In genomic region chr16:31182391-31182790, GRCh38 we compare ENCODE assay signal across 11 cellular contexts. TPM values are rescaled to one million over a fixed set of nuclear protein-coding genes. Genes with fewer than 3 reads are reported as not detected.
A peak's percentile ranks its signal among the peaks of the same experiment; 100 is the strongest.
DNase-seq lines count a peak whose midpoint lies in the region; FAIRE-seq and TF ChIP-seq lines count a peak whose summit lies in the region.
"Had no signal": no experiment of that assay in that cellular context is flagged by ENCODE, and none has a peak within 500 bp of the region (broad histone marks: within the 10 kb centered on the region; RNA-seq: fewer than 3 reads in every experiment).

No MANE protein-coding gene starts in this region.

- H3K9ac ChIP-seq in kidney (ENCODE audit: low read length in 2 of 2): peak overlapping the region; percentile 14 to 46

- H3K36me3 Mint-ChIP-seq in activated naive CD8-positive, alpha-beta T cell treated with anti-CD3 and anti-CD28 coated beads for 36 hours: peaks cover 72% of the 10 kb centered on the region
- H3K36me3 Mint-ChIP-seq in type B pancreatic cell: peaks cover 55% of the 10 kb centered on the region

- intact Hi-C loops in kidney (cut with DNase I): no loop called here
- intact Hi-C loops in thyroid gland (cut with DNase I): loop anchor here (10.0 kb wide), 1 partner anchor 282 kb away; no protein-coding TSS in a partner anchor

- no peaks in the 10 kb centered on the region for H3K9me3 Mint-ChIP-seq in activated naive CD8-positive, alpha-beta T cell treated with anti-CD3 and anti-CD28 coated beads for 36 hours
- H3K9me3 Mint-ChIP-seq in type B pancreatic cell: no peaks in the 10 kb centered on the region

- H3K4me1 Mint-ChIP-seq in activated naive CD8-positive, alpha-beta T cell treated with anti-CD3 and anti-CD28 coated beads for 36 hours: peaks cover 65% of the 10 kb centered on the region
- peaks cover 31% of the 10 kb centered on the region for H3K4me1 Mint-ChIP-seq in type B pancreatic cell (ENCODE audit: unreplicated experiment)

- no peaks in the 10 kb centered on the region for H3K9me3 ChIP-seq in cardiac muscle cell (ENCODE audit: low read depth)
- no peaks in the 10 kb centered on the region for H3K9me3 ChIP-seq in right atrium auricular region
- H3K9me3 ChIP-seq in kidney (ENCODE audit: control insufficient read depth in 1 of 2, low read length in 2 of 2): no peaks in the 10 kb centered on the region
- H3K9me3 ChIP-seq in thyroid gland: no peaks in the 10 kb centered on the region

- peaks cover 12% of the 10 kb centered on the region for H3K27me3 Mint-ChIP-seq in activated naive CD8-positive, alpha-beta T cell treated with anti-CD3 and anti-CD28 coated beads for 36 hours
- no peaks in the 10 kb centered on the region for H3K27me3 Mint-ChIP-seq in type B pancreatic cell

- 38 to 42% methylated on average over 7 of the region's 7 CpGs for WGBS in thyroid gland, 2 donors

- H3K4me3 Mint-ChIP-seq in activated naive CD8-positive, alpha-beta T cell treated with anti-CD3 and anti-CD28 coated beads for 36 hours: peak overlapping the region; percentile 97
- H3K4me3 Mint-ChIP-seq in type B pancreatic cell: peak overlapping the region; percentile 95

- H3K4me1 ChIP-seq in cardiac muscle cell (ENCODE audit: low read depth) (peaks cover 16% of the 10 kb centered on the region), right atrium auricular region (peaks cover 0 to 42% of the 10 kb centered on the region in 2 donors), kidney (ENCODE audit: control insufficient read depth in 1 of 2, insufficient read depth in 1 of 2, low read depth in 1 of 2, low read length in 2 of 2) (peaks cover 15 to 19% of the 10 kb centered on the region in 2 donors), thyroid gland (peaks cover 25 to 26% of the 10 kb centered on the region in 2 donors)

- H3K27me3 ChIP-seq in cardiac muscle cell (no peaks in the 10 kb centered on the region), right atrium auricular region (no peaks in the 10 kb centered on the region), thyroid gland (no peaks in the 10 kb centered on the region)

- no peak for FAIRE-seq in kidney (lab: Jason Lieb, UNC)
- FAIRE-seq: endometrium had no signal

- TF ChIP-seq CTCF in cardiac muscle cell (IDR thresholded peaks at IDR 0.05; ENCODE audit: low read depth, low read length) (no peak), right atrium auricular region (IDR thresholded peaks at IDR 0.05) (no peak), kidney (IDR thresholded peaks at IDR 0.05; ENCODE audit: borderline replicate concordance, extremely low read depth, insufficient read depth) (no peak), type B pancreatic cell (conservative IDR thresholded peaks at IDR 0.05) (no peak), thyroid gland (IDR thresholded peaks at IDR 0.05) (no peak)

- peak overlapping the region; percentile 100 for H3K27ac Mint-ChIP-seq in activated naive CD8-positive, alpha-beta T cell treated with anti-CD3 and anti-CD28 coated beads for 36 hours
- H3K27ac Mint-ChIP-seq in type B pancreatic cell: peak overlapping the region; percentile 72

- no peak overlapping the region for H3K27ac ChIP-seq in cardiac muscle cell
- no peak overlapping the region for H3K27ac ChIP-seq in right atrium auricular region
- no peak overlapping the region for H3K27ac ChIP-seq in kidney (ENCODE audit: low read depth in 2 of 2, low read length in 2 of 2)
- no peak overlapping the region for H3K27ac ChIP-seq in thyroid gland

- DNase-seq in cardiac muscle cell (ENCODE audit: low read depth in 1 of 2, low spot score in 1 of 2) (no peak), right atrium auricular region (ENCODE audit: low spot score) (no peak), kidney (no peak), type B pancreatic cell (ENCODE audit: extremely low spot score, unreplicated experiment) (no peak), thyroid gland (no peak), KG1 (lab: John Stamatoyannopoulos, UW) (no peak), NCI-H446 treated with DMSO at 0.1 percent for 48 hours (lab: John Stamatoyannopoulos, UW) (no peak)
- DNase-seq in activated naive CD8-positive, alpha-beta T cell treated with anti-CD3 and anti-CD28 coated beads for 36 hours: no peak
- DNase-seq: DMS53 had no signal

- no peak for TF ChIP-seq POLR2A in thyroid gland (IDR thresholded peaks at IDR 0.05)

- H3K36me3 ChIP-seq in cardiac muscle cell: peaks cover 48% of the 10 kb centered on the region
- H3K36me3 ChIP-seq in right atrium auricular region: peaks cover 49% of the 10 kb centered on the region
- H3K36me3 ChIP-seq in kidney (ENCODE audit: control insufficient read depth in 1 of 2, insufficient read depth in 2 of 2, low read length in 2 of 2): peaks cover 38 to 46% of the 10 kb centered on the region in 2 donors
- H3K36me3 ChIP-seq in thyroid gland: peaks cover 46 to 52% of the 10 kb centered on the region in 2 donors

- peak overlapping the region; percentile 94 for H3K4me3 ChIP-seq in cardiac muscle cell
- H3K4me3 ChIP-seq in right atrium auricular region: peak overlapping the region in 1 of 2 donors; percentile 99
- peak overlapping the region; percentile 25 to 44 for H3K4me3 ChIP-seq in kidney (ENCODE audit: low read length in 2 of 2)
- peak overlapping the region in 1 of 3 donors; percentile 98 for H3K4me3 ChIP-seq in thyroid gland (replicated peaks in 1 of 3)

RNA-seq across cellular contexts. Expression of gene FUS, which starts 2.5 kb away (rescaled TPM):
- total RNA-seq in cardiac muscle cell (40.6 and 54.4 TPM in 2 replicates), right atrium auricular region (10 to 100 TPM; 16.9 to 34.3 TPM), kidney (333 TPM), type B pancreatic cell (ENCODE audit: low replicate concordance) (400 and 654 TPM in 2 replicates), thyroid gland (10 to 100 TPM; 41.7 to 88.5 (median 70.5) TPM)
- polyA plus RNA-seq in cardiac muscle cell (386 and 618 TPM in 2 replicates), kidney (ENCODE audit: insufficient read depth, low read depth, low replicate concordance) (180 TPM)
- 100 to 1,000 TPM; 817 to 858 TPM for total RNA-seq in activated naive CD8-positive, alpha-beta T cell treated with anti-CD3 and anti-CD28 coated beads for 36 hours

RNA-seq across cellular contexts. Expression of gene PYCARD, which starts 20.2 kb away (rescaled TPM):
- total RNA-seq in cardiac muscle cell (1.4 and 2.7 TPM in 2 replicates), right atrium auricular region (10 to 100 TPM in 1 of 2 donors, 1 to 10 TPM in 1; 7.9 to 13.8 TPM), kidney (26.5 TPM), type B pancreatic cell (ENCODE audit: low replicate concordance) (8.2 and 14.5 TPM in 2 replicates), thyroid gland (10 to 100 TPM in 2 of 4 donors, 1 to 10 TPM in 2; 4.8 to 21.4 (median 12.4) TPM)
- polyA plus RNA-seq in cardiac muscle cell (2.3 and 5.2 TPM in 2 replicates), kidney (ENCODE audit: insufficient read depth, low read depth, low replicate concordance) (14.8 TPM)
- 1 to 10 TPM; 5.0 to 5.2 TPM for total RNA-seq in activated naive CD8-positive, alpha-beta T cell treated with anti-CD3 and anti-CD28 coated beads for 36 hours

RNA-seq across cellular contexts. Expression of gene TRIM72, which starts 31.5 kb away (rescaled TPM):
- 0.21 and 0.51 TPM in 2 replicates for total RNA-seq in cardiac muscle cell
- not detected in 2 replicates for polyA plus RNA-seq in cardiac muscle cell
- total RNA-seq in right atrium auricular region: under 1 TPM; 0.04 to 0.11 TPM
- not detected for total RNA-seq in activated naive CD8-positive, alpha-beta T cell treated with anti-CD3 and anti-CD28 coated beads for 36 hours
- total RNA-seq in kidney: 0.06 TPM
- 0.11 TPM for polyA plus RNA-seq in kidney (ENCODE audit: insufficient read depth, low read depth, low replicate concordance)
- 0.02 TPM in 1 of 2 replicates, not detected in the other for total RNA-seq in type B pancreatic cell (ENCODE audit: low replicate concordance)
- total RNA-seq in thyroid gland: under 1 TPM in 2 of 4 donors, not detected in 2; under 0.01 to 0.11 TPM
- total RNA-seq: RPMI7951 had no signal

RNA-seq across cellular contexts. Expression of gene PRSS36, which starts 32.5 kb away (rescaled TPM):
- total RNA-seq in cardiac muscle cell: 0.63 and 1.1 TPM in 2 replicates
- polyA plus RNA-seq in cardiac muscle cell: 1.8 and 3.3 TPM in 2 replicates
- total RNA-seq in right atrium auricular region: 1 to 10 TPM; 1.3 to 1.9 TPM
- under 1 TPM in 1 of 2 experiments, not detected in 1; 0.74 TPM for total RNA-seq in activated naive CD8-positive, alpha-beta T cell treated with anti-CD3 and anti-CD28 coated beads for 36 hours
- total RNA-seq in kidney: 4.1 TPM
- 1.7 TPM for polyA plus RNA-seq in kidney (ENCODE audit: insufficient read depth, low read depth, low replicate concordance)
- 1.8 and 2.0 TPM in 2 replicates for total RNA-seq in type B pancreatic cell (ENCODE audit: low replicate concordance)
- total RNA-seq in thyroid gland: 1 to 10 TPM; 1.4 to 6.6 (median 3.0) TPM

RNA-seq across cellular contexts. Expression of gene PYDC1, which starts 34.5 kb away (rescaled TPM):
- total RNA-seq in cardiac muscle cell (not detected in 2 replicates), right atrium auricular region (not detected), kidney (not detected), type B pancreatic cell (ENCODE audit: low replicate concordance) (not detected in 2 replicates), thyroid gland (not detected)
- polyA plus RNA-seq in cardiac muscle cell (0.30 TPM in 1 of 2 replicates, not detected in the other), kidney (ENCODE audit: insufficient read depth, low read depth, low replicate concordance) (not detected)
- not detected for total RNA-seq in activated naive CD8-positive, alpha-beta T cell treated with anti-CD3 and anti-CD28 coated beads for 36 hours
- total RNA-seq: RPMI7951 had no signal
